Comparison of ENCODE assay signal across 23 cellular contexts in the genomic region with DNA sequence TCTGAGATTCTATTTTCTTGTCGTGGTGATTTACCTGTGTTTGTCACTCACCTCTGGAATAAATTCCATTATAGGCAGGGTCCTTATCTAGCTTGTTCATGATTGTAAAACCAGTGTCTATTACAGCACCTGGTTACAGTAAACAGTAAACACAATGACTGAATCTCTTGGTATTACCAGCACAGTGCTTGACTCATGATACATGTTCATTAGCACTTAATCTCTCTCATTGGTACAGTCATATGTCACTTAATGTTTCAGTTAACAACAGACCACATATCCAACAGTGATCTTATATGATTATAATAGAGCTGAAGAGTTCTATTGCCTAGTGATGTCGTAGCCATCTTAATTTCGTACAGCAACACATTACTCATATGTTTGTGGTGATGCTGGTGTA. TPM values are rescaled to one million over a fixed set of nuclear protein-coding genes. Genes with fewer than 3 reads are reported as not detected.
DNase-seq lines count a peak whose midpoint lies in the region; ATAC-seq and TF ChIP-seq lines count a peak whose summit lies in the region.
"Had no signal": no experiment of that assay in that cellular context is flagged by ENCODE, and none has a peak within 500 bp of the region (broad histone marks: within the 10 kb centered on the region; RNA-seq: fewer than 3 reads in every experiment).

No MANE protein-coding gene starts in this region.

- H3K27ac Mint-ChIP-seq in central memory CD8-positive, alpha-beta T cell (ENCODE audit: low read depth), result no peak overlapping the region

- H2AFZ ChIP-seq in ACC112 (ENCODE audit: low read length, unreplicated experiment), result peak overlapping the region; percentile 51
- peak overlapping the region; percentile 52 for H2AFZ ChIP-seq in OCI-LY7 (ENCODE audit: low read length)

- peak; percentile 72 to 75 for ATAC-seq in activated CD4-positive, CD25-positive, alpha-beta regulatory T cell treated with anti-CD3 and anti-CD28 coated beads, Interleukin-2, amount 50 U/mL, for 24 hours
- ATAC-seq in central memory CD8-positive, alpha-beta T cell (replicated peaks; ENCODE audit: extremely low read depth, poor library complexity, severe bottlenecking), result no peak
- ATAC-seq in GM18498 (IDR thresholded peaks at IDR 0.05; ENCODE audit: unreplicated experiment) (no peak), GM21576 (IDR thresholded peaks at IDR 0.05; ENCODE audit: unreplicated experiment) (no peak)
- ATAC-seq: body of pancreas had no signal

- H3K36me3 ChIP-seq in ACC112 (ENCODE audit: insufficient read depth, low read length) (no peaks in the 10 kb centered on the region), OCI-LY7 (ENCODE audit: insufficient read depth, low read length) (peaks cover 24% of the 10 kb centered on the region)
- H3K36me3 ChIP-seq: left ventricle myocardium inferior, SJCRH30, stomach, tibial artery had no signal

- H3K4me1 ChIP-seq in ACC112 (ENCODE audit: control insufficient read depth, insufficient read depth, low read length, unreplicated experiment), result peaks cover 8% of the 10 kb centered on the region
- peaks cover 33% of the 10 kb centered on the region for H3K4me1 ChIP-seq in OCI-LY7 (ENCODE audit: insufficient read depth, low read length, poor library complexity, severe bottlenecking)

- peaks cover 30% of the 10 kb centered on the region for H3K4me1 Mint-ChIP-seq in central memory CD8-positive, alpha-beta T cell

- no peaks in the 10 kb centered on the region for H3K9me3 ChIP-seq in OCI-LY7 (ENCODE audit: low read length)
- H3K9me3 ChIP-seq: body of pancreas, left ventricle myocardium inferior, SJCRH30, stomach, tibial artery had no signal

- H3K9me3 Mint-ChIP-seq in central memory CD8-positive, alpha-beta T cell, result no peaks in the 10 kb centered on the region

- no TSS peak for BruUV-seq in OCI-LY7 (replicated peaks; lab: Mats Ljungman, UMichigan)

- H3K79me2 ChIP-seq in ACC112 (ENCODE audit: control insufficient read depth, insufficient read depth, low read length, unreplicated experiment), result peaks cover 31% of the 10 kb centered on the region
- peaks cover 34% of the 10 kb centered on the region for H3K79me2 ChIP-seq in OCI-LY7 (ENCODE audit: insufficient read depth, low read depth, low read length)

- CTCF ChIA-PET in OCI-LY7 (lab: Charles Lee; ENCODE audit: unreplicated experiment), result interaction anchor here (0.6 to 1.2 kb wide), 2 partner anchors 14 to 21 kb away, joined by 3 to 4 read pairs; no protein-coding TSS in a partner anchor

- H3K27me3 Mint-ChIP-seq in central memory CD8-positive, alpha-beta T cell, result peaks cover 23% of the 10 kb centered on the region

- TF ChIP-seq CTCF in OCI-LY7 (conservative IDR thresholded peaks at IDR 0.05; ENCODE audit: low read length), result no peak

- H3K9me2 ChIP-seq in OCI-LY7 (ENCODE audit: insufficient read depth, low read length), result no peaks in the 10 kb centered on the region

- H4K20me1 ChIP-seq in OCI-LY7 (ENCODE audit: insufficient read depth, low read length), result peaks cover 9% of the 10 kb centered on the region; the same call in 1 of the 2 replicates

- H3K27ac ChIP-seq in ACC112 (ENCODE audit: low read depth, low read length) (no peak overlapping the region), OCI-LY7 (ENCODE audit: low read depth, low read length, poor library complexity, severe bottlenecking) (no peak overlapping the region)
- H3K27ac ChIP-seq: body of pancreas, SJCRH30, stomach, tibial artery had no signal

- POLR2A ChIA-PET in OCI-LY7 (lab: Charles Lee), result interaction anchor here (0.6 to 2.7 kb wide), 11 partner anchors 9 to 110 kb away, joined by 3 to 30 read pairs (median 7); partner anchors contain the start of gene ASB13

- H3K4me3 ChIP-seq in ACC112 (ENCODE audit: low read depth, low read length) (no peak overlapping the region), OCI-LY7 (ENCODE audit: low read depth, low read length, poor library complexity, severe bottlenecking) (no peak overlapping the region)
- H3K4me3 ChIP-seq: body of pancreas, left ventricle myocardium inferior, SJCRH30, stomach, tibial artery had no signal

- no peak for DNase-seq in activated CD4-positive, CD25-positive, alpha-beta regulatory T cell treated with anti-CD3 and anti-CD28 coated beads, Interleukin-2, amount 50 U/mL, for 72 hours
- DNase-seq in OCI-LY7 (ENCODE audit: low spot score), result no peak
- no peak for DNase-seq in central memory CD8-positive, alpha-beta T cell (ENCODE audit: low spot score in 2 of 2)
- DNase-seq in COLO668 (lab: John Stamatoyannopoulos, UW; ENCODE audit: unreplicated experiment), result no peak
- DNase-seq: body of pancreas, DMS79, glutamatergic neuron, islet precursor cell, KBM-7, left ventricle myocardium inferior, MM.1S, NCI-H1417, NCI-H2081, NCI-H2227 treated with DMSO at 0.1 percent for 48 hours, NCI-H526 treated with DMSO at 0.1 percent for 48 hours, nucleus accumbens, SJCRH30, stomach, tibial artery had no signal

- peaks cover 4% of the 10 kb centered on the region for H3K27me3 ChIP-seq in ACC112 (ENCODE audit: insufficient read depth, low read length)
- H3K27me3 ChIP-seq: body of pancreas, SJCRH30 had no signal

- intact Hi-C loops in OCI-LY7 (cut with micrococcal nuclease; ENCODE audit: unreplicated experiment), result no loop called here

- H3K4me2 ChIP-seq in OCI-LY7 (ENCODE audit: low read length), result no peak overlapping the region

- H3K36me3 Mint-ChIP-seq in central memory CD8-positive, alpha-beta T cell (ENCODE audit: insufficient read depth), result peaks cover 12% of the 10 kb centered on the region

- peak overlapping the region; percentile 4 for H3K4me3 Mint-ChIP-seq in central memory CD8-positive, alpha-beta T cell

RNA-seq across cellular contexts. Expression of gene TASOR2, which starts 1.6 kb away (rescaled TPM):
- 103 and 113 TPM in 2 replicates for total RNA-seq in OCI-LY7 (2014; rRNA removed; shearing (Covaris generic))
- total RNA-seq in OCI-LY7 (2022), result 116 and 127 TPM in 2 replicates

RNA-seq across cellular contexts. Expression of gene ASB13, which starts 16.7 kb away (rescaled TPM):
- 23.2 and 25.6 TPM in 2 replicates for total RNA-seq in OCI-LY7 (2014; rRNA removed; shearing (Covaris generic))
- total RNA-seq in OCI-LY7 (2022), result 90.4 and 108 TPM in 2 replicates

Comparison
In these comparisons a context has a peak if more than half of its experiments do, and no peak if none do; other contexts are left out.
1. ATAC-seq: peak in activated CD4-positive, CD25-positive, alpha-beta regulatory T cell treated with anti-CD3 and anti-CD28 coated beads, Interleukin-2, amount 50 U/mL, for 24 hours (2 of 2); none in central memory CD8-positive, alpha-beta T cell (single experiment), GM18498 (single experiment) and GM21576 (single experiment).